1 cellular context compared by ENCODE assay signal in genomic region chr19:35937345-35938281, GRCh38.
TF ChIP-seq lines count a peak whose summit lies in the region.

No MANE protein-coding gene starts in this region.

TF ChIP-seq in H1, 55 proteins besides CTCF, POLR2A, EP300 and RAD21:
- no peak for TF ChIP-seq SP1 (IDR thresholded peaks at IDR 0.05; ENCODE audit: low read depth, low read length)
- no peak for TF ChIP-seq GTF2F1 (IDR thresholded peaks at IDR 0.05; ENCODE audit: borderline replicate concordance, low read depth, low read length)
